In genomic region chr2:47272031-47272864, GRCh38 we compare ENCODE assay signal across 1 cellular context.
TF ChIP-seq lines count a peak whose summit lies in the region.

No MANE protein-coding gene starts in this region.

TF ChIP-seq in GM12878, 131 proteins besides CTCF, POLR2A, EP300 and RAD21 (continued from another document):
- TF ChIP-seq NFIC (IDR thresholded peaks at IDR 0.05; ENCODE audit: low read depth, low read length) (no peak), EZH2 (IDR thresholded peaks at IDR 0.05; ENCODE audit: borderline replicate concordance, control insufficient read depth, low read depth, low read length) (no peak), YBX1 (IDR thresholded peaks at IDR 0.05) (no peak), ZNF24 (IDR thresholded peaks at IDR 0.05) (0 out of 2 replicates have a peak, but pooled peaks have one; percentile 24), EED (IDR thresholded peaks at IDR 0.05; ENCODE audit: low read depth) (no peak), ZBTB40 (IDR thresholded peaks at IDR 0.05; ENCODE audit: borderline replicate concordance) (no peak)
TF ChIP-seq in GM12878: peak in this region for 33.
